ENCODE assay signal across 1 cellular context in the genomic region with DNA sequence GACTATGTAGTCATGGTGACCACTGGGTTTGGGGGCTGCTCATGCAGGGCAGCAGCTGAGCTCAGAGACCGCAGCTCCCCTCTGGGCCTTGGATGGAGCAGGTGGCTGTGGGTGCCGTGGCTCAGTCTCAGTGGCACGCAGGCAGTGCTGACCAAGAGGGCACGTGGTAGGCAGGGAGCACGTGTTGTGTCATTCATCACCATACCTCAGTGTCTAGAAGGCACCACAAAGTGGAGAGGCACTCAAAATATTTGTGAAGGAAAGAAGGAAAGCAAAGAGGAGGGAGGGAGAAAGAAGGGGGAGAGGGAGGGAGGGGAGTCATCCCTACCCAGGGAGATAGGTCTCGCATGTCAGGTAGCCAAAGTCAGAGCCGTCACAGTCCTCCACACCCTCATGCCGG.
A peak's percentile ranks its signal among the peaks of the same experiment; 100 is the strongest.
TF ChIP-seq lines count a peak whose summit lies in the region.

No MANE protein-coding gene starts in this region.

TF ChIP-seq in K562, 482 proteins besides CTCF, POLR2A, EP300 and RAD21:
- TF ChIP-seq MAX (CRISPR knock-in tag; IDR thresholded peaks at IDR 0.05) (peak; percentile 68), USF1 (CRISPR knock-in tag; IDR thresholded peaks at IDR 0.05) (peak; percentile 60)
- TF ChIP-seq, protein P1, sequence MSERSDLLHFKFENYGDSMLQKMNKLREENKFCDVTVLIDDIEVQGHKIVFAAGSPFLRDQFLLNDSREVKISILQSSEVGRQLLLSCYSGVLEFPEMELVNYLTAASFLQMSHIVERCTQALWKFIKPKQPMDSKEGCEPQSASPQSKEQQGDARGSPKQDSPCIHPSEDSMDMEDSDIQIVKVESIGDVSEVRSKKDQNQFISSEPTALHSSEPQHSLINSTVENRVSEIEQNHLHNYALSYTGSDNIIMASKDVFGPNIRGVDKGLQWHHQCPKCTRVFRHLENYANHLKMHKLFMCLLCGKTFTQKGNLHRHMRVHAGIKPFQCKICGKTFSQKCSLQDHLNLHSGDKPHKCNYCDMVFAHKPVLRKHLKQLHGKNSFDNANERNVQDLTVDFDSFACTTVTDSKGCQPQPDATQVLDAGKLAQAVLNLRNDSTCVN (CRISPR knock-in tag; IDR thresholded peaks at IDR 0.05) = no peak
- TF ChIP-seq, protein P2, sequence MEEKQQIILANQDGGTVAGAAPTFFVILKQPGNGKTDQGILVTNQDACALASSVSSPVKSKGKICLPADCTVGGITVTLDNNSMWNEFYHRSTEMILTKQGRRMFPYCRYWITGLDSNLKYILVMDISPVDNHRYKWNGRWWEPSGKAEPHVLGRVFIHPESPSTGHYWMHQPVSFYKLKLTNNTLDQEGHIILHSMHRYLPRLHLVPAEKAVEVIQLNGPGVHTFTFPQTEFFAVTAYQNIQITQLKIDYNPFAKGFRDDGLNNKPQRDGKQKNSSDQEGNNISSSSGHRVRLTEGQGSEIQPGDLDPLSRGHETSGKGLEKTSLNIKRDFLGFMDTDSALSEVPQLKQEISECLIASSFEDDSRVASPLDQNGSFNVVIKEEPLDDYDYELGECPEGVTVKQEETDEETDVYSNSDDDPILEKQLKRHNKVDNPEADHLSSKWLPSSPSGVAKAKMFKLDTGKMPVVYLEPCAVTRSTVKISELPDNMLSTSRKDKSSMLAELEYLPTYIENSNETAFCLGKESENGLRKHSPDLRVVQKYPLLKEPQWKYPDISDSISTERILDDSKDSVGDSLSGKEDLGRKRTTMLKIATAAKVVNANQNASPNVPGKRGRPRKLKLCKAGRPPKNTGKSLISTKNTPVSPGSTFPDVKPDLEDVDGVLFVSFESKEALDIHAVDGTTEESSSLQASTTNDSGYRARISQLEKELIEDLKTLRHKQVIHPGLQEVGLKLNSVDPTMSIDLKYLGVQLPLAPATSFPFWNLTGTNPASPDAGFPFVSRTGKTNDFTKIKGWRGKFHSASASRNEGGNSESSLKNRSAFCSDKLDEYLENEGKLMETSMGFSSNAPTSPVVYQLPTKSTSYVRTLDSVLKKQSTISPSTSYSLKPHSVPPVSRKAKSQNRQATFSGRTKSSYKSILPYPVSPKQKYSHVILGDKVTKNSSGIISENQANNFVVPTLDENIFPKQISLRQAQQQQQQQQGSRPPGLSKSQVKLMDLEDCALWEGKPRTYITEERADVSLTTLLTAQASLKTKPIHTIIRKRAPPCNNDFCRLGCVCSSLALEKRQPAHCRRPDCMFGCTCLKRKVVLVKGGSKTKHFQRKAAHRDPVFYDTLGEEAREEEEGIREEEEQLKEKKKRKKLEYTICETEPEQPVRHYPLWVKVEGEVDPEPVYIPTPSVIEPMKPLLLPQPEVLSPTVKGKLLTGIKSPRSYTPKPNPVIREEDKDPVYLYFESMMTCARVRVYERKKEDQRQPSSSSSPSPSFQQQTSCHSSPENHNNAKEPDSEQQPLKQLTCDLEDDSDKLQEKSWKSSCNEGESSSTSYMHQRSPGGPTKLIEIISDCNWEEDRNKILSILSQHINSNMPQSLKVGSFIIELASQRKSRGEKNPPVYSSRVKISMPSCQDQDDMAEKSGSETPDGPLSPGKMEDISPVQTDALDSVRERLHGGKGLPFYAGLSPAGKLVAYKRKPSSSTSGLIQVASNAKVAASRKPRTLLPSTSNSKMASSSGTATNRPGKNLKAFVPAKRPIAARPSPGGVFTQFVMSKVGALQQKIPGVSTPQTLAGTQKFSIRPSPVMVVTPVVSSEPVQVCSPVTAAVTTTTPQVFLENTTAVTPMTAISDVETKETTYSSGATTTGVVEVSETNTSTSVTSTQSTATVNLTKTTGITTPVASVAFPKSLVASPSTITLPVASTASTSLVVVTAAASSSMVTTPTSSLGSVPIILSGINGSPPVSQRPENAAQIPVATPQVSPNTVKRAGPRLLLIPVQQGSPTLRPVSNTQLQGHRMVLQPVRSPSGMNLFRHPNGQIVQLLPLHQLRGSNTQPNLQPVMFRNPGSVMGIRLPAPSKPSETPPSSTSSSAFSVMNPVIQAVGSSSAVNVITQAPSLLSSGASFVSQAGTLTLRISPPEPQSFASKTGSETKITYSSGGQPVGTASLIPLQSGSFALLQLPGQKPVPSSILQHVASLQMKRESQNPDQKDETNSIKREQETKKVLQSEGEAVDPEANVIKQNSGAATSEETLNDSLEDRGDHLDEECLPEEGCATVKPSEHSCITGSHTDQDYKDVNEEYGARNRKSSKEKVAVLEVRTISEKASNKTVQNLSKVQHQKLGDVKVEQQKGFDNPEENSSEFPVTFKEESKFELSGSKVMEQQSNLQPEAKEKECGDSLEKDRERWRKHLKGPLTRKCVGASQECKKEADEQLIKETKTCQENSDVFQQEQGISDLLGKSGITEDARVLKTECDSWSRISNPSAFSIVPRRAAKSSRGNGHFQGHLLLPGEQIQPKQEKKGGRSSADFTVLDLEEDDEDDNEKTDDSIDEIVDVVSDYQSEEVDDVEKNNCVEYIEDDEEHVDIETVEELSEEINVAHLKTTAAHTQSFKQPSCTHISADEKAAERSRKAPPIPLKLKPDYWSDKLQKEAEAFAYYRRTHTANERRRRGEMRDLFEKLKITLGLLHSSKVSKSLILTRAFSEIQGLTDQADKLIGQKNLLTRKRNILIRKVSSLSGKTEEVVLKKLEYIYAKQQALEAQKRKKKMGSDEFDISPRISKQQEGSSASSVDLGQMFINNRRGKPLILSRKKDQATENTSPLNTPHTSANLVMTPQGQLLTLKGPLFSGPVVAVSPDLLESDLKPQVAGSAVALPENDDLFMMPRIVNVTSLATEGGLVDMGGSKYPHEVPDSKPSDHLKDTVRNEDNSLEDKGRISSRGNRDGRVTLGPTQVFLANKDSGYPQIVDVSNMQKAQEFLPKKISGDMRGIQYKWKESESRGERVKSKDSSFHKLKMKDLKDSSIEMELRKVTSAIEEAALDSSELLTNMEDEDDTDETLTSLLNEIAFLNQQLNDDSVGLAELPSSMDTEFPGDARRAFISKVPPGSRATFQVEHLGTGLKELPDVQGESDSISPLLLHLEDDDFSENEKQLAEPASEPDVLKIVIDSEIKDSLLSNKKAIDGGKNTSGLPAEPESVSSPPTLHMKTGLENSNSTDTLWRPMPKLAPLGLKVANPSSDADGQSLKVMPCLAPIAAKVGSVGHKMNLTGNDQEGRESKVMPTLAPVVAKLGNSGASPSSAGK (IDR thresholded peaks at IDR 0.05) = no peak
